1 cellular context compared by ENCODE assay signal in genomic region chr9:137129089-137129455, GRCh38.
TF ChIP-seq lines count a peak whose summit lies in the region.

No MANE protein-coding gene starts in this region.

TF ChIP-seq in SK-N-SH treated with all-trans-retinoic acid at 6 μM for 48 hours, 23 proteins besides CTCF, POLR2A, EP300 and RAD21 (continued from another document):
- TF ChIP-seq GLIS3 (CRISPR knock-in tag; IDR thresholded peaks at IDR 0.05) (no peak), ESRRG (CRISPR knock-in tag; IDR thresholded peaks at IDR 0.05) (no peak)
